Comparison of ENCODE assay signal across 36 cellular contexts in the genomic region with DNA sequence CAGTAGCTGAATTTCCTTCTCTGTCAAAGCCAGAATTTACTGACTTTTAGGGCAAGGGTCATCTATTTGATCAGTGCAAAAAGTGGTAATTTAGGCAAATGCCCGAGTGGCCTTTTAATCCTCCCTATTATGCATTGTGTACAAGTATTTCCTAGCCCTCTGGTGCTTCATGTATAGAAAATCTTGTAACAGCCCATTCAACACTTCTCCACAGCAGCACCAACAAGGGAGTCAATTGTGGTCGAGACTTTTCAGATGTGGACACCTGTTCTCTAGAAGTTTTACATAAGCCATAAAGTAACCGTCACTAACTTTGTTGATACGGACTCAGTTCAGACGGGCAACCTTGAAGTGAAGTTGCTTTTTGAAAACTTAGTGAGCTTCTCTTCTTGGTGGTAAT.
"Had no signal": no experiment of that assay in that cellular context is flagged by ENCODE, and none has a peak within 500 bp of the region (broad histone marks: within the 10 kb centered on the region; RNA-seq: fewer than 3 reads in every experiment).

No MANE protein-coding gene starts in this region.

- H3K4me1 Mint-ChIP-seq: activated B cell treated with CpG ODN at 0.5 μM for 24 hours; activated CD4-positive, alpha-beta memory T cell treated with anti-CD3 and anti-CD28 coated beads, Interleukin-2, amount 10 ng/mL, durations not matched to agents 7 days and 5 days; activated CD8-positive, alpha-beta memory T cell treated with anti-CD3 and anti-CD28 coated beads, Interleukin-2, amount 10 ng/mL, durations not matched to agents 7 days and 5 days; activated naive CD8-positive, alpha-beta T cell treated with anti-CD3 and anti-CD28 coated beads, Interleukin-2, amount 50 U/mL, for 24 hours; T-cell had no signal

- H3K4me1 ChIP-seq: Peyer's patch had no signal

- DNase-seq: activated B cell treated with CpG ODN at 0.5 μM for 24 hours; activated CD4-positive, alpha-beta memory T cell treated with anti-CD3 and anti-CD28 coated beads, Interleukin-2, amount 10 ng/mL, durations not matched to agents 7 days and 5 days; activated CD4-positive, alpha-beta T cell treated with anti-CD3 and anti-CD28 coated beads for 1 hour; activated CD4-positive, alpha-beta T cell treated with anti-CD3 and anti-CD28 coated beads for 48 hours; activated CD8-positive, alpha-beta memory T cell treated with anti-CD3 and anti-CD28 coated beads for 24 hours; activated CD8-positive, alpha-beta memory T cell treated with anti-CD3 and anti-CD28 coated beads, Interleukin-2, amount 10 ng/mL, durations not matched to agents 7 days and 5 days; activated CD8-positive, alpha-beta memory T cell treated with anti-CD3 and anti-CD28 coated beads, Interleukin-2, amount 50 U/mL, for 48 hours; activated effector memory CD4-positive, alpha-beta T cell treated with Interleukin-2 at 50 U/mL for 16 hours; activated naive CD4-positive, alpha-beta T cell treated with anti-CD3 and anti-CD28 coated beads, Interleukin-2, amount 10 ng/mL, durations not matched to agents 7 days and 5 days; activated naive CD8-positive, alpha-beta T cell treated with anti-CD3 and anti-CD28 coated beads, Interleukin-2, amount 50 U/mL, for 24 hours; activated T-cell treated with anti-CD3 and anti-CD28 coated beads, Interleukin-2, amount 50 U/mL, for 48 hours; anterior cingulate cortex; caudate nucleus; cerebellar nuclear complex; MM.1S; MV-4-11; NCI-H1092 treated with DMSO at 0.1 percent for 48 hours; NCI-H1417; NCI-H146; NCI-H187; NCI-H2081; NCI-H2171 treated with DMSO at 0.1 percent for 48 hours; NCI-H2227 treated with DMSO at 0.1 percent for 48 hours; NCI-H446 treated with DMSO at 0.1 percent for 48 hours; NCI-H524; PC-3; Peyer's patch; RPMI8226; SHP77 treated with DMSO at 0.1 percent for 48 hours; T-cell; T-helper 2 cell; T-helper 9 cell had no signal

- H3K27me3 ChIP-seq: Peyer's patch had no signal

- H3K27me3 Mint-ChIP-seq: activated B cell treated with CpG ODN at 0.5 μM for 24 hours; activated CD4-positive, alpha-beta memory T cell treated with anti-CD3 and anti-CD28 coated beads, Interleukin-2, amount 10 ng/mL, durations not matched to agents 7 days and 5 days; activated CD8-positive, alpha-beta memory T cell treated with anti-CD3 and anti-CD28 coated beads, Interleukin-2, amount 10 ng/mL, durations not matched to agents 7 days and 5 days; activated naive CD4-positive, alpha-beta T cell treated with anti-CD3 and anti-CD28 coated beads, Interleukin-2, amount 10 ng/mL, durations not matched to agents 7 days and 5 days; activated naive CD8-positive, alpha-beta T cell; activated naive CD8-positive, alpha-beta T cell treated with anti-CD3 and anti-CD28 coated beads, Interleukin-2, amount 50 U/mL, for 24 hours; brain; T-cell had no signal

- H3K4me3 ChIP-seq: Peyer's patch had no signal

- ATAC-seq: activated CD8-positive, alpha-beta memory T cell treated with anti-CD3 and anti-CD28 coated beads, Interleukin-2, amount 10 ng/mL, durations not matched to agents 7 days and 5 days; activated naive CD8-positive, alpha-beta T cell treated with anti-CD3 and anti-CD28 coated beads, Interleukin-2, amount 50 U/mL, for 24 hours; PC-3; SK-N-SH treated with all-trans-retinoic acid at 6 μM for 48 hours; T-cell had no signal

- H3K27ac ChIP-seq: Peyer's patch, VCaP had no signal

- H3K9me3 ChIP-seq: Peyer's patch had no signal

- H3K27ac Mint-ChIP-seq: activated B cell treated with CpG ODN at 0.5 μM for 24 hours; activated CD4-positive, alpha-beta memory T cell treated with anti-CD3 and anti-CD28 coated beads, Interleukin-2, amount 10 ng/mL, durations not matched to agents 7 days and 5 days; activated CD8-positive, alpha-beta memory T cell treated with anti-CD3 and anti-CD28 coated beads, Interleukin-2, amount 10 ng/mL, durations not matched to agents 7 days and 5 days; activated naive CD4-positive, alpha-beta T cell treated with anti-CD3 and anti-CD28 coated beads, Interleukin-2, amount 10 ng/mL, durations not matched to agents 7 days and 5 days; activated naive CD8-positive, alpha-beta T cell; activated naive CD8-positive, alpha-beta T cell treated with anti-CD3 and anti-CD28 coated beads, Interleukin-2, amount 50 U/mL, for 24 hours; brain; T-cell had no signal

- H3K4me3 Mint-ChIP-seq: activated B cell treated with CpG ODN at 0.5 μM for 24 hours; activated CD4-positive, alpha-beta memory T cell treated with anti-CD3 and anti-CD28 coated beads, Interleukin-2, amount 10 ng/mL, durations not matched to agents 7 days and 5 days; activated CD8-positive, alpha-beta memory T cell treated with anti-CD3 and anti-CD28 coated beads, Interleukin-2, amount 10 ng/mL, durations not matched to agents 7 days and 5 days; activated naive CD4-positive, alpha-beta T cell treated with anti-CD3 and anti-CD28 coated beads, Interleukin-2, amount 10 ng/mL, durations not matched to agents 7 days and 5 days; activated naive CD8-positive, alpha-beta T cell; activated naive CD8-positive, alpha-beta T cell treated with anti-CD3 and anti-CD28 coated beads, Interleukin-2, amount 50 U/mL, for 24 hours; brain; T-cell had no signal

- H3K9me3 Mint-ChIP-seq: activated B cell treated with CpG ODN at 0.5 μM for 24 hours; activated CD4-positive, alpha-beta memory T cell treated with anti-CD3 and anti-CD28 coated beads, Interleukin-2, amount 10 ng/mL, durations not matched to agents 7 days and 5 days; activated naive CD4-positive, alpha-beta T cell treated with anti-CD3 and anti-CD28 coated beads, Interleukin-2, amount 10 ng/mL, durations not matched to agents 7 days and 5 days; activated naive CD8-positive, alpha-beta T cell treated with anti-CD3 and anti-CD28 coated beads, Interleukin-2, amount 50 U/mL, for 24 hours; brain; T-cell had no signal

- H3K36me3 Mint-ChIP-seq: activated naive CD4-positive, alpha-beta T cell treated with anti-CD3 and anti-CD28 coated beads, Interleukin-2, amount 10 ng/mL, durations not matched to agents 7 days and 5 days had no signal
